Comparison of ENCODE assay signal across 1 cellular context in genomic region chr4:7418131-7418943, GRCh38.
A peak's percentile ranks its signal among the peaks of the same experiment; 100 is the strongest.
TF ChIP-seq lines count a peak whose summit lies in the region.

No MANE protein-coding gene starts in this region.

TF ChIP-seq in HEK293, 187 proteins besides CTCF, POLR2A, EP300 and RAD21:
- no peak for TF ChIP-seq ZNF280C (tag by site-specific recombination; IDR thresholded peaks at IDR 0.05)
- TF ChIP-seq RBAK (tag by site-specific recombination; IDR thresholded peaks at IDR 0.05), result peak; percentile 69; the same call in 1 of the 2 replicates
TF ChIP-seq in HEK293: peak in this region for 1.
